8 cellular contexts compared by ENCODE assay signal in genomic region chr1:52033190-52034049, GRCh38. TPM values are rescaled to one million over a fixed set of nuclear protein-coding genes. Genes with fewer than 3 reads are reported as not detected.
DNase-seq lines count a peak whose midpoint lies in the region; ATAC-seq and TF ChIP-seq lines count a peak whose summit lies in the region.

A gene with protein sequence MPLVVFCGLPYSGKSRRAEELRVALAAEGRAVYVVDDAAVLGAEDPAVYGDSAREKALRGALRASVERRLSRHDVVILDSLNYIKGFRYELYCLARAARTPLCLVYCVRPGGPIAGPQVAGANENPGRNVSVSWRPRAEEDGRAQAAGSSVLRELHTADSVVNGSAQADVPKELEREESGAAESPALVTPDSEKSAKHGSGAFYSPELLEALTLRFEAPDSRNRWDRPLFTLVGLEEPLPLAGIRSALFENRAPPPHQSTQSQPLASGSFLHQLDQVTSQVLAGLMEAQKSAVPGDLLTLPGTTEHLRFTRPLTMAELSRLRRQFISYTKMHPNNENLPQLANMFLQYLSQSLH (minus strand): TSS chr1:52033810. CDS start chr1:52033761, 49 bp downstream.

- H3K27ac ChIP-seq in Panc1 (ENCODE audit: low read length) (peak within 1 kb of the TSS; percentile 87), muscle layer of colon (ENCODE audit: low read depth, low read length) (peak within 1 kb of the TSS; percentile 94)

- BruUV-seq in Panc1 (replicated peaks; lab: Mats Ljungman, UMichigan), result TSS peak; percentile 61

- CTCF ChIA-PET in Panc1 (lab: Charles Lee), result no interaction called here

- H3K36me3 Mint-ChIP-seq in activated T-cell treated with anti-CD3 and anti-CD28 coated beads, Interleukin-2, amount 50 U/mL, for 4 hours (ENCODE audit: insufficient read depth), result peaks cover 13% of the 10 kb centered on the region

- peak; percentile 93 for DNase-seq in DMS53 treated with DMSO at 0.1 percent for 48 hours (lab: John Stamatoyannopoulos, UW; ENCODE audit: unreplicated experiment)
- DNase-seq in KG1 (lab: John Stamatoyannopoulos, UW), result peak; percentile 84
- DNase-seq in Panc1 (ENCODE audit: low read depth, low spot score), result peak; percentile 73
- DNase-seq in activated T-cell treated with anti-CD3 and anti-CD28 coated beads, Interleukin-2, amount 50 U/mL, for 4 hours, result peak; percentile 80
- DNase-seq in stimulated activated CD8-positive, alpha-beta memory T cell treated with anti-CD3 and anti-CD28 coated beads, Interleukin-7, amount 100 ng/mL, for 24 hours (ENCODE audit: low read depth), result peak; percentile 65

- TF ChIP-seq CTCF in Panc1 (IDR thresholded peaks at IDR 0.05), result no peak

- ATAC-seq in GM21737 (IDR thresholded peaks at IDR 0.05; ENCODE audit: unreplicated experiment) (peak; percentile 80), Panc1 (peak; percentile 95), esophagus mucosa (peak; percentile 90)
- ATAC-seq in activated T-cell treated with anti-CD3 and anti-CD28 coated beads, Interleukin-2, amount 50 U/mL, for 4 hours, result peak; percentile 97

- H3K27me3 Mint-ChIP-seq in activated T-cell treated with anti-CD3 and anti-CD28 coated beads, Interleukin-2, amount 50 U/mL, for 4 hours (ENCODE audit: low read depth), result no peaks in the 10 kb centered on the region

- H3K4me1 ChIP-seq in Panc1 (ENCODE audit: control insufficient read depth, insufficient read depth, low read length), result peaks cover 12% of the 10 kb centered on the region
- H3K4me1 ChIP-seq in muscle layer of colon (ENCODE audit: insufficient read depth, low read length), result peaks cover 18% of the 10 kb centered on the region

- H3K4me3 Mint-ChIP-seq in activated T-cell treated with anti-CD3 and anti-CD28 coated beads, Interleukin-2, amount 50 U/mL, for 4 hours, result peak within 1 kb of the TSS; percentile 94

- intact Hi-C loops in Panc1 (cut with micrococcal nuclease; ENCODE audit: unreplicated experiment), result no loop called here

- in situ Hi-C loops in Panc1 (cut with HindIII; ENCODE audit: low pct_unique_long_range_greater_than_20kb, low sequenced_read_pairs), result no loop called here

- H3K9ac ChIP-seq in muscle layer of colon (ENCODE audit: low read length), result peak within 1 kb of the TSS; percentile 39

- H3K9me3 ChIP-seq in Panc1 (ENCODE audit: control insufficient read depth, insufficient read depth, low read depth, low read length) (no peaks in the 10 kb centered on the region), muscle layer of colon (ENCODE audit: low read length) (no peaks in the 10 kb centered on the region)

- H3K9me3 Mint-ChIP-seq in activated T-cell treated with anti-CD3 and anti-CD28 coated beads, Interleukin-2, amount 50 U/mL, for 4 hours, result no peaks in the 10 kb centered on the region

- H3K4me3 ChIP-seq in Panc1 (ENCODE audit: low read depth in 2 of 2, low read length in 2 of 2), result peak within 1 kb of the TSS; percentile 73 to 92
- peak within 1 kb of the TSS; percentile 58 to 89 for H3K4me3 ChIP-seq in muscle layer of colon (ENCODE audit: low read depth in 1 of 2, low read length in 2 of 2)

- H3K4me1 Mint-ChIP-seq in activated T-cell treated with anti-CD3 and anti-CD28 coated beads, Interleukin-2, amount 50 U/mL, for 4 hours (ENCODE audit: low read depth), result peaks cover 30% of the 10 kb centered on the region

- H3K27me3 ChIP-seq in Panc1 (ENCODE audit: control insufficient read depth, insufficient read depth, low read length) (no peaks in the 10 kb centered on the region), muscle layer of colon (ENCODE audit: control insufficient read depth in 1 of 2, insufficient read depth in 2 of 2, low read length in 2 of 2) (no peaks in the 10 kb centered on the region)

- POLR2A ChIA-PET in Panc1 (lab: Charles Lee), result interaction anchor here (0.7 kb wide), 1 partner anchor 18 kb away, joined by 3 read pairs; no protein-coding TSS in a partner anchor

- no peaks in the 10 kb centered on the region; the same call in 1 of the 2 replicates for H3K36me3 ChIP-seq in Panc1 (ENCODE audit: control insufficient read depth, insufficient read depth, low read length)
- H3K36me3 ChIP-seq in muscle layer of colon (ENCODE audit: insufficient read depth, low read length), result peaks cover 6% of the 10 kb centered on the region

RNA-seq across cellular contexts. Expression of the gene that starts here (rescaled TPM):
- total RNA-seq in Panc1 (2021; ENCODE audit: unreplicated experiment) (13.1 TPM), esophagus mucosa (5.4 TPM)
- polyA plus RNA-seq in Panc1 (2012; ENCODE audit: insufficient read length), result 8.2 TPM
- 10 to 100 TPM; 26.4 to 27.1 (median 27.1) TPM for total RNA-seq in activated T-cell treated with anti-CD3 and anti-CD28 coated beads, Interleukin-2, amount 50 U/mL, for 4 hours

Comparison
In these comparisons a context has a peak if more than half of its experiments do, and no peak if none do; other contexts are left out.
1. Peak in every context shown above with its lines: DNase-seq, ATAC-seq, H3K4me3 ChIP-seq and H3K27ac ChIP-seq.